In genomic region chr2:118989481-118989880, GRCh38 we compare ENCODE assay signal across 16 cellular contexts. TPM values are rescaled to one million over a fixed set of nuclear protein-coding genes. Genes with fewer than 3 reads are reported as not detected.
DNase-seq lines count a peak whose midpoint lies in the region; ATAC-seq, FAIRE-seq and TF ChIP-seq lines count a peak whose summit lies in the region.
"Had no signal": no experiment of that assay in that cellular context is flagged by ENCODE, and none has a peak within 500 bp of the region (broad histone marks: within the 10 kb centered on the region; RNA-seq: fewer than 3 reads in every experiment).

No MANE protein-coding gene starts in this region.

- no peak overlapping the region for H3K4me3 Mint-ChIP-seq in natural killer cell treated with Interleukin-12 subunit alpha and Interleukin-12 subunit beta and Interleukin-15 and Interleukin-18, amount 100 ng/mL, for 72 hours
- H3K4me3 Mint-ChIP-seq: activated naive CD8-positive, alpha-beta T cell; stimulated activated naive CD8-positive, alpha-beta T cell treated with anti-CD3 and anti-CD28 coated beads, Interleukin-15, Interleukin-2, amounts not matched to agents 100 ng/mL and 50 ng/mL, for 24 hours had no signal

- no peaks in the 10 kb centered on the region for H3K4me1 Mint-ChIP-seq in natural killer cell treated with Interleukin-12 subunit alpha and Interleukin-12 subunit beta and Interleukin-15 and Interleukin-18, amount 100 ng/mL, for 72 hours (ENCODE audit: low read depth in 2 of 2)

- TF ChIP-seq CTCF in kidney (IDR thresholded peaks at IDR 0.05; ENCODE audit: borderline replicate concordance, extremely low read depth, insufficient read depth): no peak

- H3K4me3 ChIP-seq in kidney (ENCODE audit: low read length in 2 of 2): no peak overlapping the region
- H3K4me3 ChIP-seq: mucosa of descending colon had no signal

- no peak overlapping the region for H3K27ac ChIP-seq in kidney (ENCODE audit: low read depth in 2 of 2, low read length in 2 of 2)

- peaks cover 0 to 10% of the 10 kb centered on the region in 2 donors for H3K27me3 Mint-ChIP-seq in natural killer cell treated with Interleukin-12 subunit alpha and Interleukin-12 subunit beta and Interleukin-15 and Interleukin-18, amount 100 ng/mL, for 72 hours
- H3K27me3 Mint-ChIP-seq: activated naive CD8-positive, alpha-beta T cell had no signal

- H3K9me3 Mint-ChIP-seq in natural killer cell treated with Interleukin-12 subunit alpha and Interleukin-12 subunit beta and Interleukin-15 and Interleukin-18, amount 100 ng/mL, for 72 hours: no peaks in the 10 kb centered on the region
- H3K9me3 Mint-ChIP-seq: stimulated activated naive CD8-positive, alpha-beta T cell treated with anti-CD3 and anti-CD28 coated beads, Interleukin-15, Interleukin-2, amounts not matched to agents 100 ng/mL and 50 ng/mL, for 24 hours had no signal

- ATAC-seq in GM18520 (IDR thresholded peaks at IDR 0.05; ENCODE audit: unreplicated experiment): peak; percentile 39
- peak; percentile 59 for ATAC-seq in GM21576 (IDR thresholded peaks at IDR 0.05; ENCODE audit: unreplicated experiment)
- ATAC-seq in HG03095 (IDR thresholded peaks at IDR 0.05; ENCODE audit: unreplicated experiment): peak; percentile 51
- no peak for ATAC-seq in natural killer cell treated with Interleukin-12 subunit alpha and Interleukin-12 subunit beta and Interleukin-15 and Interleukin-18, amount 100 ng/mL, for 72 hours
- no peak for ATAC-seq in left ventricle myocardium superior
- ATAC-seq: mucosa of descending colon, Panc1 had no signal

- intact Hi-C loops in kidney (cut with DNase I): no loop called here
- intact Hi-C loops in left ventricle myocardium superior (cut with micrococcal nuclease): no loop called here

- no peak for FAIRE-seq in kidney (lab: Jason Lieb, UNC)

- DNase-seq in kidney: peak; percentile 78
- DNase-seq in Kasumi-1 (lab: John Stamatoyannopoulos, UW): no peak
- DNase-seq in natural killer cell treated with Interleukin-12 subunit alpha and Interleukin-12 subunit beta and Interleukin-15 and Interleukin-18, amount 100 ng/mL, for 72 hours (ENCODE audit: low spot score): no peak
- no peak for DNase-seq in HPDE6-E6E7 (ENCODE audit: extremely low spot score)
- DNase-seq in left ventricle myocardium superior: no peak
- DNase-seq: BE2C; H7; mucosa of descending colon; stimulated activated CD4-positive, alpha-beta T cell treated with anti-CD3 and anti-CD28 coated beads, Interleukin-4, amount 100 ng/mL, for 1 hour had no signal

- no peaks in the 10 kb centered on the region for H3K9me3 ChIP-seq in kidney (ENCODE audit: control insufficient read depth in 1 of 2, low read length in 2 of 2)
- H3K9me3 ChIP-seq: BE2C, mucosa of descending colon had no signal

- no peaks in the 10 kb centered on the region for H3K4me1 ChIP-seq in kidney (ENCODE audit: control insufficient read depth in 1 of 2, insufficient read depth in 1 of 2, low read depth in 1 of 2, low read length in 2 of 2)
- H3K4me1 ChIP-seq: BE2C had no signal

- no peak overlapping the region for H3K27ac Mint-ChIP-seq in natural killer cell treated with Interleukin-12 subunit alpha and Interleukin-12 subunit beta and Interleukin-15 and Interleukin-18, amount 100 ng/mL, for 72 hours
- H3K27ac Mint-ChIP-seq: stimulated activated naive CD8-positive, alpha-beta T cell treated with anti-CD3 and anti-CD28 coated beads, Interleukin-15, Interleukin-2, amounts not matched to agents 100 ng/mL and 50 ng/mL, for 24 hours had no signal

- H3K36me3 ChIP-seq in kidney (ENCODE audit: control insufficient read depth in 1 of 2, insufficient read depth in 2 of 2, low read length in 2 of 2): no peaks in the 10 kb centered on the region
- H3K36me3 ChIP-seq: BE2C had no signal

- H3K36me3 Mint-ChIP-seq in natural killer cell treated with Interleukin-12 subunit alpha and Interleukin-12 subunit beta and Interleukin-15 and Interleukin-18, amount 100 ng/mL, for 72 hours: no peaks in the 10 kb centered on the region
- H3K36me3 Mint-ChIP-seq: activated naive CD8-positive, alpha-beta T cell had no signal

- H3K9ac ChIP-seq in kidney (ENCODE audit: low read length in 2 of 2): no peak overlapping the region

RNA-seq across cellular contexts. Expression of gene MARCO, which starts 47.5 kb away (rescaled TPM):
- 4.6 TPM for total RNA-seq in kidney
- polyA plus RNA-seq in kidney (ENCODE audit: insufficient read depth, low read depth, low replicate concordance): 0.65 TPM
- total RNA-seq in natural killer cell treated with Interleukin-12 subunit alpha and Interleukin-12 subunit beta and Interleukin-15 and Interleukin-18, amount 100 ng/mL, for 72 hours: not detected
- total RNA-seq in left ventricle myocardium superior: 7.2 TPM
- total RNA-seq: H7; T-helper 2 cell treated with Interferon-gamma antibody and Interleukin-4, amounts not matched to agents 100 ng/mL and 5 ng/mL, for 36 hours had no signal

Comparison
In these comparisons a context has a peak if more than half of its experiments do, and no peak if none do; other contexts are left out.
1. ATAC-seq: peak in GM18520 (single experiment), GM21576 (single experiment) and HG03095 (single experiment); none in natural killer cell treated with Interleukin-12 subunit alpha and Interleukin-12 subunit beta and Interleukin-15 and Interleukin-18, amount 100 ng/mL, for 72 hours (0 of 2) and left ventricle myocardium superior (single experiment).